8 cellular contexts compared by ENCODE assay signal in the genomic region with DNA sequence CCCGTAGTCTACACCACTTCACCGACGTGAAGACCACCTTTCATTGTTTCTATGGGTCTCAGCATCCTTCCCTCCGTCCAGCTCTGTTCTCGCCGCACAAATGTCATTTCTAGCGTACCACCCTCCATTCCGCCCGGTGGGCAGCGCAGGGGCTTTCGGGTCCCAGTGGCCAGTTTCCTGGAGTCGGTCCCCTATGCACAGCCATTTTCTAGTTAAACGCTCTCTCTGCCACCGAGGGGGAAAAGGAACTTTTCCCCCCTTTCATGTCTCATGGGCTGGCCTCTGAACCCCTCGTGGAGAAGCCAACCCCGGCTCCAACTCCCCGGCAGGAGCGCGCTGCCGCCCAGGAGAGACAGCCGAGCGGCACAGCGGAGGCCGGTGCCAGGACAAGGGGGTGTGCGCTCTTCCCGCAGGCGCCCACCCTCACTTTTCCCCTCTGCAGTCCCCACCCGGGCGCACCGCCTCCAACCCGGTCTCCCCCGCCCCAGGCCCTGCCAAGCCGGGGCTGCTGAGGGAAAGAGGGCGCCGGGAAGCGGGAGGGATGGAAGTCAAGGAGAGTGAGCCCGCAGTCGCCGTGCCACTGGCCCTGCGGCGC. TPM values are rescaled to one million over a fixed set of nuclear protein-coding genes. Genes with fewer than 3 reads are reported as not detected.
DNase-seq lines count a peak whose midpoint lies in the region; ATAC-seq and TF ChIP-seq lines count a peak whose summit lies in the region.

No MANE protein-coding gene starts in this region.

- TF ChIP-seq CTCF in foreskin fibroblast (IDR thresholded peaks at IDR 0.05; ENCODE audit: low read depth, low read length), result no peak

- no peaks in the 10 kb centered on the region for H3K27me3 ChIP-seq in trophoblast cell (ENCODE audit: insufficient read depth, low read length)

- peak overlapping the region; percentile 95 for H3K14ac ChIP-seq in trophoblast cell (ENCODE audit: low read length)

- ATAC-seq in HG02973 (IDR thresholded peaks at IDR 0.05; ENCODE audit: unreplicated experiment) (peak; percentile 7), T-cell (replicated peaks in 1 of 4) (peak in 1 of 4 experiments; percentile 8), HG03460 (IDR thresholded peaks at IDR 0.05; ENCODE audit: unreplicated experiment) (no peak)

- peak overlapping the region; percentile 85 for H3K4me2 ChIP-seq in trophoblast cell (ENCODE audit: low read length)

- H3K79me2 ChIP-seq in trophoblast cell (ENCODE audit: control insufficient read depth, insufficient read depth, low read length, poor library complexity), result peaks cover 25% of the 10 kb centered on the region

- peak overlapping the region; percentile 92 for H2BK120ac ChIP-seq in trophoblast cell (ENCODE audit: insufficient read depth, low read length, poor library complexity)

- peak overlapping the region; percentile 65 to 92 for H3K4me3 ChIP-seq in foreskin fibroblast (ENCODE audit: low read depth in 1 of 2, low read length in 2 of 2)
- peak overlapping the region; percentile 91 for H3K4me3 ChIP-seq in trophoblast cell (ENCODE audit: low read depth, low read length)

- H3K4me1 ChIP-seq in trophoblast cell (ENCODE audit: control insufficient read depth in 1 of 2, insufficient read depth in 2 of 2, low read length in 2 of 2), result peaks cover 7 to 14% of the 10 kb centered on the region in 2 experiments

- peak overlapping the region; percentile 87 for H3K4me3 Mint-ChIP-seq in activated CD4-positive, alpha-beta T cell treated with anti-CD3 and anti-CD28 coated beads, Interleukin-2, amount 10 ng/mL, durations not matched to agents 24 days and 14 days
- peak overlapping the region; percentile 4 to 69 (median 22) for H3K4me3 Mint-ChIP-seq in T-cell

- H3K36me3 Mint-ChIP-seq in activated CD4-positive, alpha-beta T cell treated with anti-CD3 and anti-CD28 coated beads, Interleukin-2, amount 10 ng/mL, durations not matched to agents 24 days and 14 days (ENCODE audit: low read depth), result no peaks in the 10 kb centered on the region
- no peaks in the 10 kb centered on the region for H3K36me3 Mint-ChIP-seq in T-cell

- H2BK12ac ChIP-seq in trophoblast cell (ENCODE audit: low read length), result no peak overlapping the region

- peaks cover 24% of the 10 kb centered on the region for H3K79me1 ChIP-seq in trophoblast cell (ENCODE audit: low read length)

- H3K9me3 Mint-ChIP-seq in activated CD4-positive, alpha-beta T cell treated with anti-CD3 and anti-CD28 coated beads, Interleukin-2, amount 10 ng/mL, durations not matched to agents 24 days and 14 days, result peaks cover 6% of the 10 kb centered on the region
- H3K9me3 Mint-ChIP-seq in T-cell, result no peaks in the 10 kb centered on the region

- H3K27ac ChIP-seq in trophoblast cell (ENCODE audit: low read depth, low read length), result peak overlapping the region; percentile 91

- H3K36me3 ChIP-seq in trophoblast cell (ENCODE audit: control insufficient read depth in 1 of 2, insufficient read depth in 2 of 2, low read length in 2 of 2), result peaks cover 0 to 2% of the 10 kb centered on the region in 2 experiments

- H3K27ac Mint-ChIP-seq in activated CD4-positive, alpha-beta T cell treated with anti-CD3 and anti-CD28 coated beads, Interleukin-2, amount 10 ng/mL, durations not matched to agents 24 days and 14 days, result no peak overlapping the region
- H3K27ac Mint-ChIP-seq in T-cell, result peak overlapping the region in 1 of 2 donors; percentile 33

- H2BK5ac ChIP-seq in trophoblast cell (ENCODE audit: low read depth, low read length, poor library complexity), result peak overlapping the region; percentile 81

- POLR2A ChIA-PET in T-cell (lab: Charles Lee), result no interaction called here

- peak overlapping the region; percentile 25 for H3K4ac ChIP-seq in trophoblast cell (ENCODE audit: low read depth, low read length)

- H2AK5ac ChIP-seq in trophoblast cell (ENCODE audit: low read length), result peak overlapping the region; percentile 29

- H3K9ac ChIP-seq in trophoblast cell (ENCODE audit: low read length), result peak overlapping the region; percentile 98

- H3K27me3 Mint-ChIP-seq in activated CD4-positive, alpha-beta T cell treated with anti-CD3 and anti-CD28 coated beads, Interleukin-2, amount 10 ng/mL, durations not matched to agents 24 days and 14 days, result peaks cover 59% of the 10 kb centered on the region
- peaks cover 55 to 56% of the 10 kb centered on the region in 2 donors for H3K27me3 Mint-ChIP-seq in T-cell

- intact Hi-C loops in activated CD4-positive, alpha-beta T cell treated with anti-CD3 and anti-CD28 coated beads, Interleukin-2, amount 10 ng/mL, durations not matched to agents 24 days and 14 days (cut with micrococcal nuclease), result loop anchor here (1.0 to 2.0 kb wide), 3 partner anchors 237 to 305 kb away; no protein-coding TSS in a partner anchor

- H3K4me1 Mint-ChIP-seq in activated CD4-positive, alpha-beta T cell treated with anti-CD3 and anti-CD28 coated beads, Interleukin-2, amount 10 ng/mL, durations not matched to agents 24 days and 14 days, result peaks cover 27% of the 10 kb centered on the region
- H3K4me1 Mint-ChIP-seq in T-cell, result peaks cover 13 to 30% (median 25%) of the 10 kb centered on the region in 3 donors

- H4K12ac ChIP-seq in trophoblast cell (ENCODE audit: low read depth, low read length), result peak overlapping the region; percentile 44

- DNase-seq in activated CD4-positive, alpha-beta T cell treated with anti-CD3 and anti-CD28 coated beads, Interleukin-2, amount 10 ng/mL, durations not matched to agents 24 days and 14 days, result peak; percentile 57
- DNase-seq in activated CD4-positive, alpha-beta T cell treated with anti-CD3 and anti-CD28 coated beads, Interleukin-2, amount 50 U/mL, for 4 hours, result no peak
- DNase-seq in T-cell (no peak), foreskin fibroblast (peak in 1 of 2 donors; percentile 52), trophoblast cell (no peak), GM03348 (ENCODE audit: low spot score) (no peak)

- H3K18ac ChIP-seq in trophoblast cell (ENCODE audit: low read length), result peak overlapping the region; percentile 94

- CTCF ChIA-PET in T-cell (lab: Charles Lee), result no interaction called here

- no CpG with 5 or more reads among the region's 41 CpGs for WGBS in trophoblast cell (ENCODE audit: extremely low coverage, insufficient coverage, insufficient read length)

- peak overlapping the region; percentile 79 for H2AFZ ChIP-seq in trophoblast cell (ENCODE audit: insufficient read depth, low read length, poor library complexity)

- H3K9me3 ChIP-seq in trophoblast cell (ENCODE audit: insufficient read depth, low read depth, low read length), result no peaks in the 10 kb centered on the region

- peak overlapping the region; percentile 82 for H4K8ac ChIP-seq in trophoblast cell (ENCODE audit: low read depth, low read length)

- peak overlapping the region; percentile 86 for H4K91ac ChIP-seq in trophoblast cell (ENCODE audit: low read depth, low read length)

- no peak overlapping the region for H3K23ac ChIP-seq in trophoblast cell (ENCODE audit: low read length)

RNA-seq across cellular contexts. Expression of a gene that starts 0.7 kb away (rescaled TPM):
- 1.6 and 1.7 TPM in 2 replicates for total RNA-seq in activated CD4-positive, alpha-beta T cell treated with anti-CD3 and anti-CD28 coated beads, Interleukin-2, amount 10 ng/mL, durations not matched to agents 24 days and 14 days
- total RNA-seq in T-cell, result 1 to 10 TPM in 1 of 5 donors, under 1 TPM in 4; 0.23 to 1.6 (median 0.70) TPM
- 41.4 and 45.0 TPM in 2 replicates for polyA plus RNA-seq in trophoblast cell (2013)

RNA-seq across cellular contexts. Expression of a gene that starts 43.1 kb away (rescaled TPM):
- 0.26 and 0.35 TPM in 2 replicates for total RNA-seq in activated CD4-positive, alpha-beta T cell treated with anti-CD3 and anti-CD28 coated beads, Interleukin-2, amount 10 ng/mL, durations not matched to agents 24 days and 14 days
- 1 to 10 TPM in 3 of 5 donors, not detected in 2; 1.2 to 2.1 (median 1.6) TPM for total RNA-seq in T-cell
- 95.0 and 114 TPM in 2 replicates for polyA plus RNA-seq in trophoblast cell (2013)
